Comparison of ENCODE assay signal across 10 cellular contexts in genomic region chr3:21839592-21839991, GRCh38.
DNase-seq lines count a peak whose midpoint lies in the region; ATAC-seq, FAIRE-seq and TF ChIP-seq lines count a peak whose summit lies in the region.
"Had no signal": no experiment of that assay in that cellular context is flagged by ENCODE, and none has a peak within 500 bp of the region (broad histone marks: within the 10 kb centered on the region; RNA-seq: fewer than 3 reads in every experiment).

No MANE protein-coding gene starts in this region.

- DNase-seq in HEK293T (ENCODE audit: extremely low spot score) = peak; percentile 42
- DNase-seq in UCSD-AML1 (lab: John Stamatoyannopoulos, UW; ENCODE audit: unreplicated experiment) = peak; percentile 12
- peak; percentile 16 for DNase-seq in hepatocyte (ENCODE audit: low spot score)
- no peak for DNase-seq in GDM1 (lab: John Stamatoyannopoulos, UW)
- no peak for DNase-seq in D721Med (ENCODE audit: insufficient read length, low spot score)
- DNase-seq: stimulated activated CD4-positive, alpha-beta T cell treated with anti-CD3 and anti-CD28 coated beads, Interleukin-12 subunit alpha, Interleukin-12 subunit beta, amount 100 ng/mL, for 4 hours had no signal

- no peaks in the 10 kb centered on the region for H3K9me3 ChIP-seq in hepatocyte (ENCODE audit: low read depth)

- POLR2A ChIA-PET in HEK293T (lab: Yijun Ruan, JAX) = no interaction called here

- H3K4me1 ChIP-seq in ACC112 (ENCODE audit: control insufficient read depth, insufficient read depth, low read length, unreplicated experiment) (peaks cover 29% of the 10 kb centered on the region), hepatocyte (ENCODE audit: insufficient read depth) (no peaks in the 10 kb centered on the region)

- no peaks in the 10 kb centered on the region for H4K20me1 ChIP-seq in hepatocyte (ENCODE audit: insufficient read depth, poor library complexity, severe bottlenecking)

- H3K4me3 ChIP-seq in ACC112 (ENCODE audit: low read depth, low read length) (peak overlapping the region; percentile 18; the same call in 1 of the 2 replicates), hepatocyte (no peak overlapping the region)

- no peaks in the 10 kb centered on the region for H3K9me2 ChIP-seq in hepatocyte (replicated peaks; ENCODE audit: insufficient read depth)

- no peak overlapping the region for H3K4me2 ChIP-seq in hepatocyte

- CTCF ChIA-PET in HEK293T (lab: Yijun Ruan, JAX) = no interaction called here

- H3K79me2 ChIP-seq in ACC112 (ENCODE audit: control insufficient read depth, insufficient read depth, low read length, unreplicated experiment) (no peaks in the 10 kb centered on the region), hepatocyte (no peaks in the 10 kb centered on the region)

- ATAC-seq in GM21367 (IDR thresholded peaks at IDR 0.05; ENCODE audit: unreplicated experiment) (no peak), GM18873 (IDR thresholded peaks at IDR 0.05; ENCODE audit: low FRiP score, unreplicated experiment) (no peak)

- FAIRE-seq in D721Med (lab: Jason Lieb, UNC) = no peak
- FAIRE-seq: endothelial cell of umbilical vein had no signal

- H3K27ac ChIP-seq in ACC112 (ENCODE audit: low read depth, low read length) = peak overlapping the region; percentile 89
- H3K27ac ChIP-seq in hepatocyte = no peak overlapping the region

- H3K36me3 ChIP-seq in ACC112 (ENCODE audit: insufficient read depth, low read length) (no peaks in the 10 kb centered on the region), hepatocyte (replicated peaks; ENCODE audit: insufficient read depth, low read depth) (no peaks in the 10 kb centered on the region)

- 98% methylated on average over 3 of the region's 3 CpGs for WGBS in hepatocyte (ENCODE audit: low lambda C conversion rate, missing lambda C conversion rate)

- H3K27me3 ChIP-seq in ACC112 (ENCODE audit: insufficient read depth, low read length) (no peaks in the 10 kb centered on the region), hepatocyte (no peaks in the 10 kb centered on the region)

- H2AFZ ChIP-seq in ACC112 (ENCODE audit: low read length, unreplicated experiment) = peak overlapping the region; percentile 20
- no peak overlapping the region for H2AFZ ChIP-seq in hepatocyte

- TF ChIP-seq CTCF in hepatocyte (IDR thresholded peaks at IDR 0.05; ENCODE audit: poor library complexity) (peak; percentile 33), D721Med (IDR thresholded peaks at IDR 0.05; ENCODE audit: insufficient read depth, missing control alignments) (no peak)

TF ChIP-seq in HEK293T, 16 proteins besides CTCF, POLR2A, EP300 and RAD21:
- TF ChIP-seq ZNF384 (IDR thresholded peaks at IDR 0.05) = no peak
- TF ChIP-seq TARDBP (IDR thresholded peaks at IDR 0.05) = no peak
- no peak for TF ChIP-seq SUZ12 (IDR thresholded peaks at IDR 0.05)
- no peak for TF ChIP-seq FOXM1 (IDR thresholded peaks at IDR 0.05; ENCODE audit: borderline replicate concordance)
- TF ChIP-seq ARNT (IDR thresholded peaks at IDR 0.05) = no peak
- TF ChIP-seq FOXA1 (IDR thresholded peaks at IDR 0.05) = no peak
- no peak for TF ChIP-seq SP1 (IDR thresholded peaks at IDR 0.05)
- TF ChIP-seq CTBP1 (IDR thresholded peaks at IDR 0.05; ENCODE audit: borderline replicate concordance) = no peak
- TF ChIP-seq BHLHE40 (IDR thresholded peaks at IDR 0.05; ENCODE audit: borderline replicate concordance) = no peak
- no peak for TF ChIP-seq HDGF (IDR thresholded peaks at IDR 0.05; ENCODE audit: borderline replicate concordance)
- no peak for TF ChIP-seq NFRKB (IDR thresholded peaks at IDR 0.05)
- no peak for TF ChIP-seq FOXK2 (IDR thresholded peaks at IDR 0.05)
- no peak for TF ChIP-seq L3MBTL2 (conservative IDR thresholded peaks at IDR 0.05)

Comparison
In these comparisons a context has a peak if more than half of its experiments do, and no peak if none do; other contexts are left out.
1. DNase-seq: peak in HEK293T (single experiment), UCSD-AML1 (single experiment) and hepatocyte (single experiment); none in GDM1 (single experiment) and D721Med (single experiment).